8 cellular contexts compared by ENCODE assay signal in the genomic region with DNA sequence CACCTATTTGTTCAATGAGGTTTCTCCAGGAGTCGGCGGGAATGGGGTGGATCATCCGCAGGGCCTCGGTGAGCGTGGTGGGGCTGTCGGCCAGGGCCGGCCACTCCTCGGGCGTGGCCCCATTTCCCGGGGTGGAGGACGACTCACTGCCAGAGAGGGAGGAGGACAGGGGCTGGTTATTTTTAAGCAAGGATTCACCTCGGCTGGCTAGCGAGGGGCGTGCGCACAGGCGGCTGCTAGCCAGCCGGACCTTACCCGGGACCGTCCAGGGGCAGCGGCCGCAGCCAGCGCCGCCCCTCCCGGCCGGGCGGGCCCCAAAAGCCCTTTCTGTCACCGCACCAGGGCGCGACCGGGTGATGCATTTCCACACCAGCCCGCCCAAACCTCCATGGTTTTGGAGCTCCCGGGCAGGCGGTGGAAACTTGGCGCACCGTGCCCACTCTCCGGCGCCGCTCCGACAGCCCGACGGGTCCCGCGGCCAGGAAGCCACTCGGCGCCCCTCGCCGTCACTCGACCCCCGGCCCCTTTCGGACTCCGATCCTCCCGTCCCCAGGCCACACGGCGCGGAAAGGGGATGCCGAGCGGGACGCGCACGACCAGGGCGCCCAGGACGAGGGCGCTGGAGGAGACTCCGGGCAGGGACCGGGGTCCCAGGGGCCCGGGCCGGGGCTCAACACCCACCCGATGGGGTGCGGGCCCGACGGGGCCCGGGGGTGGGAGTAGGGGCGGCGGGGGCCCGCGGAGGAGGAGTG. TPM values are rescaled to one million over a fixed set of nuclear protein-coding genes. Genes with fewer than 3 reads are reported as not detected.
A peak's percentile ranks its signal among the peaks of the same experiment; 100 is the strongest.
DNase-seq lines count a peak whose midpoint lies in the region; ATAC-seq and TF ChIP-seq lines count a peak whose summit lies in the region.

No MANE protein-coding gene starts in this region.

- ATAC-seq in natural killer cell treated with Interleukin-12 subunit alpha and Interleukin-12 subunit beta and Interleukin-15 and Interleukin-18, amount 100 ng/mL, for 72 hours: peak in 1 of 2 donors; percentile 15
- no peak for ATAC-seq in HG03108 (IDR thresholded peaks at IDR 0.05; ENCODE audit: unreplicated experiment)

- H3K27me3 Mint-ChIP-seq in IgD-negative memory B cell: peaks cover 40% of the 10 kb centered on the region
- peaks cover 35 to 40% of the 10 kb centered on the region in 2 donors for H3K27me3 Mint-ChIP-seq in natural killer cell treated with Interleukin-12 subunit alpha and Interleukin-12 subunit beta and Interleukin-15 and Interleukin-18, amount 100 ng/mL, for 72 hours

- no peak for TF ChIP-seq CTCF in dorsolateral prefrontal cortex (IDR thresholded peaks at IDR 0.05 in 54 of 56, conservative IDR thresholded peaks at IDR 0.05 in 2 of 56; ENCODE audit: low read depth in 1 of 56, partially characterized antibody in 56 of 56)

- H3K4me3 Mint-ChIP-seq in IgD-negative memory B cell: peak overlapping the region; percentile 65 to 81 (median 73)
- peak overlapping the region; percentile 58 for H3K4me3 Mint-ChIP-seq in natural killer cell treated with Interleukin-12 subunit alpha and Interleukin-12 subunit beta and Interleukin-15 and Interleukin-18, amount 100 ng/mL, for 72 hours

- DNase-seq in AG08395 (ENCODE audit: low spot score): peak; percentile 63
- DNase-seq in dorsolateral prefrontal cortex: peak in 1 of 10 donors; percentile 49
- DNase-seq in natural killer cell treated with Interleukin-12 subunit alpha and Interleukin-12 subunit beta and Interleukin-15 and Interleukin-18, amount 100 ng/mL, for 72 hours (ENCODE audit: low spot score): no peak
- no peak for DNase-seq in SW 1271 (lab: John Stamatoyannopoulos, UW)
- DNase-seq in mesenteric fat pad (ENCODE audit: low spot score): no peak
- no peak for DNase-seq in NCI-H2196 treated with DMSO at 0.1 percent for 48 hours (lab: John Stamatoyannopoulos, UW; ENCODE audit: unreplicated experiment)

- H3K4me3 ChIP-seq in dorsolateral prefrontal cortex: peak overlapping the region; percentile 41 to 84 (median 67)

- H3K4me1 Mint-ChIP-seq in IgD-negative memory B cell: peaks cover 0 to 9% (median 3%) of the 10 kb centered on the region in 3 donors
- H3K4me1 Mint-ChIP-seq in natural killer cell treated with Interleukin-12 subunit alpha and Interleukin-12 subunit beta and Interleukin-15 and Interleukin-18, amount 100 ng/mL, for 72 hours (ENCODE audit: low read depth in 2 of 2): peaks cover 5 to 6% of the 10 kb centered on the region in 2 donors

- peaks cover 0 to 5% (median 1%) of the 10 kb centered on the region in 3 donors for H3K9me3 Mint-ChIP-seq in IgD-negative memory B cell
- H3K9me3 Mint-ChIP-seq in natural killer cell treated with Interleukin-12 subunit alpha and Interleukin-12 subunit beta and Interleukin-15 and Interleukin-18, amount 100 ng/mL, for 72 hours: no peaks in the 10 kb centered on the region

- H3K27ac Mint-ChIP-seq in IgD-negative memory B cell: no peak overlapping the region
- no peak overlapping the region for H3K27ac Mint-ChIP-seq in natural killer cell treated with Interleukin-12 subunit alpha and Interleukin-12 subunit beta and Interleukin-15 and Interleukin-18, amount 100 ng/mL, for 72 hours

- intact Hi-C loops in dorsolateral prefrontal cortex (cut with DNase I): no loop called here

- peaks cover 0 to 20% (median 0%) of the 10 kb centered on the region in 45 donors for H3K27me3 ChIP-seq in dorsolateral prefrontal cortex

- peak overlapping the region in 52 of 59 donors; percentile 4 to 89 (median 73) for H3K27ac ChIP-seq in dorsolateral prefrontal cortex

- no peaks in the 10 kb centered on the region for H3K36me3 Mint-ChIP-seq in IgD-negative memory B cell
- no peaks in the 10 kb centered on the region for H3K36me3 Mint-ChIP-seq in natural killer cell treated with Interleukin-12 subunit alpha and Interleukin-12 subunit beta and Interleukin-15 and Interleukin-18, amount 100 ng/mL, for 72 hours

RNA-seq across cellular contexts. Expression of a gene that starts 57.2 kb away (rescaled TPM):
- not detected for polyA plus RNA-seq in IgD-negative memory B cell
- 10 to 100 TPM in 119 of 120 experiments, 1 to 10 TPM in 1; 9.4 to 82.0 (median 34.1) TPM for total RNA-seq in dorsolateral prefrontal cortex
- total RNA-seq in natural killer cell treated with Interleukin-12 subunit alpha and Interleukin-12 subunit beta and Interleukin-15 and Interleukin-18, amount 100 ng/mL, for 72 hours: 1 to 10 TPM; 1.5 TPM
- 0.64 TPM for total RNA-seq in mesenteric fat pad
